Comparison of ENCODE assay signal across 28 cellular contexts in genomic region chr20:58997141-58997770, GRCh38. TPM values are rescaled to one million over a fixed set of nuclear protein-coding genes. Genes with fewer than 3 reads are reported as not detected.
A peak's percentile ranks its signal among the peaks of the same experiment; 100 is the strongest.
DNase-seq lines count a peak whose midpoint lies in the region; ATAC-seq, FAIRE-seq and TF ChIP-seq lines count a peak whose summit lies in the region.
"Had no signal": no experiment of that assay in that cellular context is flagged by ENCODE, and none has a peak within 500 bp of the region (broad histone marks: within the 10 kb centered on the region; RNA-seq: fewer than 3 reads in every experiment).

No MANE protein-coding gene starts in this region.

- H3K27me3 Mint-ChIP-seq in activated naive CD8-positive, alpha-beta T cell treated with anti-CD3 and anti-CD28 coated beads for 36 hours: no peaks in the 10 kb centered on the region
- no peaks in the 10 kb centered on the region for H3K27me3 Mint-ChIP-seq in nephron progenitor cell (ENCODE audit: low read depth, poor library complexity)
- H3K27me3 Mint-ChIP-seq: activated CD8-positive, alpha-beta memory T cell treated with anti-CD3 and anti-CD28 coated beads, Interleukin-2, amount 10 ng/mL, durations not matched to agents 7 days and 5 days; activated naive CD8-positive, alpha-beta T cell treated with anti-CD3 and anti-CD28 coated beads, Interleukin-2, amount 10 ng/mL, durations not matched to agents 7 days and 5 days; activated T-helper 17 cell treated with anti-CD3 and anti-CD28 coated beads, Interleukin-2, amount 50 U/mL, for 72 hours; T-cell had no signal

- peaks cover 27 to 32% of the 10 kb centered on the region in 2 experiments for H3K36me3 ChIP-seq in HepG2 (replicated peaks in 1 of 2; ENCODE audit: control insufficient read depth in 1 of 2, insufficient read depth in 2 of 2, low read length in 2 of 2)
- peaks cover 0 to 82% (median 26%) of the 10 kb centered on the region in 4 donors for H3K36me3 ChIP-seq in right lobe of liver
- H3K36me3 ChIP-seq: ovary had no signal

- TF ChIP-seq EP300 in HepG2 (IDR thresholded peaks at IDR 0.05; ENCODE audit: low read depth in 2 of 2, low read length in 2 of 2) (no peak), HepG2 (CRISPR knock-in tag; IDR thresholded peaks at IDR 0.05; ENCODE audit: borderline replicate concordance) (no peak)

- H3K9me3 ChIP-seq in HepG2 (ENCODE audit: low read length) (no peaks in the 10 kb centered on the region), right lobe of liver (no peaks in the 10 kb centered on the region)
- H3K9me3 ChIP-seq: ovary, upper lobe of left lung had no signal

- in situ Hi-C loops in HepG2 (cut with HindIII; ENCODE audit: extremely low pct_ligation_motif_present, low pct_unique_long_range_greater_than_20kb) (no loop called here), KBM-7 (cut with MboI; ENCODE audit: low pct_unique_long_range_greater_than_20kb, low sequenced_read_pairs) (no loop called here)

- no peak overlapping the region for H3K4me3 ChIP-seq in HepG2 (replicated peaks in 1 of 3; ENCODE audit: insufficient read depth in 1 of 3, low read depth in 2 of 3, low read length in 3 of 3)
- H3K4me3 ChIP-seq in right lobe of liver: no peak overlapping the region
- no peak overlapping the region for H3K4me3 ChIP-seq in coronary artery
- H3K4me3 ChIP-seq: ovary, upper lobe of left lung had no signal

- H3K4me1 Mint-ChIP-seq in activated naive CD8-positive, alpha-beta T cell treated with anti-CD3 and anti-CD28 coated beads for 36 hours: peaks cover 6% of the 10 kb centered on the region
- peaks cover 9% of the 10 kb centered on the region for H3K4me1 Mint-ChIP-seq in nephron progenitor cell
- H3K4me1 Mint-ChIP-seq: activated naive CD8-positive, alpha-beta T cell treated with anti-CD3 and anti-CD28 coated beads, Interleukin-2, amount 10 ng/mL, durations not matched to agents 7 days and 5 days had no signal

- H3K4me1 ChIP-seq in HepG2 (ENCODE audit: insufficient read depth, low read length) (peaks cover 63% of the 10 kb centered on the region), right lobe of liver (peaks cover 0 to 39% (median 15%) of the 10 kb centered on the region in 4 donors)
- H3K4me1 ChIP-seq: upper lobe of left lung had no signal

- FAIRE-seq in HepG2 (lab: Jason Lieb, UNC): no peak
- FAIRE-seq: D721Med, TTC549 had no signal

- no peak for DNase-seq in HepG2 (ENCODE audit: low spot score)
- no peak for DNase-seq in right lobe of liver
- no peak for DNase-seq in activated naive CD8-positive, alpha-beta T cell treated with anti-CD3 and anti-CD28 coated beads for 36 hours
- no peak for DNase-seq in nephron progenitor cell
- DNase-seq in OCI-M1 (lab: John Stamatoyannopoulos, UW): no peak
- no peak for DNase-seq in coronary artery (ENCODE audit: low spot score)
- DNase-seq in KBM-7: no peak
- DNase-seq: ACHN; activated CD4-positive, alpha-beta T cell treated with anti-CD3 and anti-CD28 coated beads for 4 hours; activated CD8-positive, alpha-beta memory T cell treated with anti-CD3 and anti-CD28 coated beads, Interleukin-2, amount 10 ng/mL, durations not matched to agents 7 days and 5 days; activated naive CD8-positive, alpha-beta T cell treated with anti-CD3 and anti-CD28 coated beads, Interleukin-2, amount 10 ng/mL, durations not matched to agents 7 days and 5 days; cortex of kidney; mesendoderm; NCI-H1048; NCI-H187; NCI-H345; ovary; PC-3; SIG-M5; stimulated activated CD4-positive, alpha-beta T cell treated with anti-CD3 and anti-CD28 coated beads, Interleukin-12 subunit alpha, Interleukin-12 subunit beta, amount 100 ng/mL, for 4 hours; T-cell had no signal

- POLR2A ChIA-PET in HepG2 (lab: Yijun Ruan, JAX): interaction anchor here (1.8 to 2.1 kb wide), 2 partner anchors 19 to 35 kb away, joined by 9 to 19 read pairs; partner anchors contain the start of gene ATP5F1E

- CTCF ChIA-PET in HepG2 (lab: Yijun Ruan, JAX; ENCODE audit: low intra/inter-chr PET ratio, low total read pairs): no interaction called here

- no peaks in the 10 kb centered on the region for H3K9me3 Mint-ChIP-seq in activated naive CD8-positive, alpha-beta T cell treated with anti-CD3 and anti-CD28 coated beads for 36 hours
- H3K9me3 Mint-ChIP-seq in nephron progenitor cell: no peaks in the 10 kb centered on the region
- H3K9me3 Mint-ChIP-seq: activated naive CD8-positive, alpha-beta T cell treated with anti-CD3 and anti-CD28 coated beads, Interleukin-2, amount 10 ng/mL, durations not matched to agents 7 days and 5 days; activated T-helper 17 cell treated with anti-CD3 and anti-CD28 coated beads, Interleukin-2, amount 50 U/mL, for 72 hours; T-cell had no signal

- H3K27me3 ChIP-seq in HepG2 (ENCODE audit: control insufficient read depth in 1 of 2, insufficient read depth in 2 of 2, low read length in 2 of 2) (peaks cover 1 to 7% of the 10 kb centered on the region in 2 experiments; a peak in 4 of 5 replicates), right lobe of liver (no peaks in the 10 kb centered on the region)
- H3K27me3 ChIP-seq: ovary, upper lobe of left lung had no signal

- WGBS in HepG2 (ENCODE audit: low lambda C conversion rate): 94% methylated on average over 24 of the region's 24 CpGs
- 93% methylated on average over 22 of the region's 24 CpGs for WGBS in right lobe of liver (ENCODE audit: insufficient coverage, low coverage, low lambda C conversion rate, missing lambda C conversion rate)

- H3K27ac Mint-ChIP-seq in activated naive CD8-positive, alpha-beta T cell treated with anti-CD3 and anti-CD28 coated beads for 36 hours: peak overlapping the region; percentile 25
- peak overlapping the region; percentile 45 for H3K27ac Mint-ChIP-seq in nephron progenitor cell
- H3K27ac Mint-ChIP-seq: activated CD8-positive, alpha-beta memory T cell treated with anti-CD3 and anti-CD28 coated beads, Interleukin-2, amount 10 ng/mL, durations not matched to agents 7 days and 5 days; activated naive CD8-positive, alpha-beta T cell treated with anti-CD3 and anti-CD28 coated beads, Interleukin-2, amount 10 ng/mL, durations not matched to agents 7 days and 5 days; activated T-helper 17 cell treated with anti-CD3 and anti-CD28 coated beads, Interleukin-2, amount 50 U/mL, for 72 hours; T-cell had no signal

- H3K27ac ChIP-seq in HepG2 (ENCODE audit: extremely low read length, insufficient read depth, low read length) (no peak overlapping the region), right lobe of liver (peak overlapping the region in 1 of 3 donors; percentile 87), coronary artery (no peak overlapping the region)
- H3K27ac ChIP-seq: C4-2B, ovary, upper lobe of left lung had no signal

- TF ChIP-seq POLR2A in HepG2 (IDR thresholded peaks at IDR 0.05; ENCODE audit: insufficient read depth in 1 of 2, low read depth in 2 of 2, low read length in 2 of 2) (0 out of 4 replicates have a peak, but pooled peaks of 1 of the 2 experiments have one; percentile 20), right lobe of liver (IDR thresholded peaks at IDR 0.05) (no peak)

- BruUV-seq in HepG2 (replicated peaks; lab: Mats Ljungman, UMichigan): no TSS peak

- TF ChIP-seq CTCF in HepG2 (CRISPR knock-in tag; IDR thresholded peaks at IDR 0.05): no peak
- TF ChIP-seq CTCF in right lobe of liver (IDR thresholded peaks at IDR 0.05): no peak
- no peak for TF ChIP-seq CTCF in nephron progenitor cell (IDR thresholded peaks at IDR 0.05)
- no peak for TF ChIP-seq CTCF in coronary artery (IDR thresholded peaks at IDR 0.05)

- TF ChIP-seq RAD21 in HepG2 (CRISPR knock-in tag; IDR thresholded peaks at IDR 0.05): no peak

- H3K9ac ChIP-seq in HepG2 (ENCODE audit: insufficient read depth, low read depth, low read length): no peak overlapping the region

- ATAC-seq in HepG2 (no peak), right lobe of liver (no peak), HG03135 (IDR thresholded peaks at IDR 0.05; ENCODE audit: unreplicated experiment) (no peak)
- ATAC-seq: activated CD8-positive, alpha-beta memory T cell treated with anti-CD3 and anti-CD28 coated beads, Interleukin-2, amount 10 ng/mL, durations not matched to agents 7 days and 5 days; activated T-helper 17 cell treated with anti-CD3 and anti-CD28 coated beads, Interleukin-2, amount 50 U/mL, for 72 hours; PC-3; right cardiac atrium; T-cell had no signal

- no peaks in the 10 kb centered on the region for H3K79me2 ChIP-seq in HepG2 (ENCODE audit: insufficient read depth, low read length)

- intact Hi-C loops in HepG2 (cut with micrococcal nuclease; ENCODE audit: unreplicated experiment): loop anchor here (5.0 kb wide), 1 partner anchor 35 kb away; the partner anchor contains the start of gene ATP5F1E
- intact Hi-C loops in right lobe of liver (cut with DNase I): no loop called here

- no peak overlapping the region for H2AFZ ChIP-seq in HepG2 (ENCODE audit: low read length)

- H3K36me3 Mint-ChIP-seq in activated naive CD8-positive, alpha-beta T cell treated with anti-CD3 and anti-CD28 coated beads for 36 hours: peaks cover 16% of the 10 kb centered on the region
- peaks cover 52% of the 10 kb centered on the region for H3K36me3 Mint-ChIP-seq in nephron progenitor cell (ENCODE audit: low read depth)

- H3K4me2 ChIP-seq in HepG2 (ENCODE audit: low read depth, low read length): no peak overlapping the region

- no peaks in the 10 kb centered on the region for H4K20me1 ChIP-seq in HepG2 (ENCODE audit: insufficient read depth, low read length)

- H3K4me3 Mint-ChIP-seq in activated naive CD8-positive, alpha-beta T cell treated with anti-CD3 and anti-CD28 coated beads for 36 hours: no peak overlapping the region
- no peak overlapping the region for H3K4me3 Mint-ChIP-seq in nephron progenitor cell
- H3K4me3 Mint-ChIP-seq: activated CD8-positive, alpha-beta memory T cell treated with anti-CD3 and anti-CD28 coated beads, Interleukin-2, amount 10 ng/mL, durations not matched to agents 7 days and 5 days; activated naive CD8-positive, alpha-beta T cell treated with anti-CD3 and anti-CD28 coated beads, Interleukin-2, amount 10 ng/mL, durations not matched to agents 7 days and 5 days; activated T-helper 17 cell treated with anti-CD3 and anti-CD28 coated beads, Interleukin-2, amount 50 U/mL, for 72 hours; T-cell had no signal

RNA-seq across cellular contexts. Expression of gene CTSZ, which starts 9.8 kb away (rescaled TPM):
- total RNA-seq in HepG2 (2016; rRNA removed; fragmentation: Illumina TruSeq; extraction: Trizol): not detected in 2 replicates
- total RNA-seq in HepG2 (2016; cell fraction: cytosol; rRNA removed; fragmentation: Illumina TruSeq; extraction: Trizol; ENCODE audit: low read depth): not detected in 2 replicates
- not detected in 2 replicates for total RNA-seq in HepG2 (2016; cell fraction: insoluble cytoplasmic fraction; rRNA removed; fragmentation: Illumina TruSeq; extraction: Trizol)
- not detected in 2 replicates for total RNA-seq in HepG2 (2016; cell fraction: membrane; rRNA removed; fragmentation: Illumina TruSeq; extraction: Trizol)
- not detected in 2 replicates for total RNA-seq in HepG2 (2016; cell fraction: nucleus; rRNA removed; fragmentation: Illumina TruSeq; extraction: Trizol)
- 0.33 and 0.46 TPM in 2 replicates for polyA plus RNA-seq in HepG2 (2011; rRNA removed)
- polyA plus RNA-seq in HepG2 (2011; cell fraction: cytosol; rRNA removed): 0.28 and 0.36 TPM in 2 replicates
- polyA plus RNA-seq in HepG2 (2011; cell fraction: nucleus; rRNA removed): 0.23 and 0.59 TPM in 2 replicates
- polyA plus RNA-seq in HepG2 (2012): 0.47 and 0.52 TPM in 2 replicates
- polyA plus RNA-seq in HepG2 (2016; cell fraction: cytosol; fragmentation: Illumina TruSeq; extraction: Trizol; ENCODE audit: low read depth): not detected in 2 replicates
- polyA plus RNA-seq in HepG2 (2016; cell fraction: insoluble cytoplasmic fraction; fragmentation: Illumina TruSeq; extraction: Trizol; ENCODE audit: low read depth): not detected in 2 replicates
- not detected in 2 replicates for polyA plus RNA-seq in HepG2 (2016; cell fraction: membrane; fragmentation: Illumina TruSeq; extraction: Trizol; ENCODE audit: low read depth)
- polyA plus RNA-seq in HepG2 (2016; cell fraction: nucleus; fragmentation: Illumina TruSeq; extraction: Trizol; ENCODE audit: insufficient read depth, low read depth): not detected in 2 replicates
- 0.10 and 114 TPM in 2 replicates for polyA minus RNA-seq in HepG2 (2011; rRNA and poly(A)+ RNA removed; ENCODE audit: low replicate concordance)
- polyA minus RNA-seq in HepG2 (2011; cell fraction: cytosol; rRNA and poly(A)+ RNA removed): 0.70 TPM in 1 of 2 replicates, not detected in the other
- 1.0 TPM in 1 of 2 replicates, not detected in the other for polyA minus RNA-seq in HepG2 (2011; cell fraction: nucleus; rRNA and poly(A)+ RNA removed)
- 100 to 1,000 TPM; 198 to 296 (median 222) TPM for total RNA-seq in right lobe of liver
- total RNA-seq in activated naive CD8-positive, alpha-beta T cell treated with anti-CD3 and anti-CD28 coated beads for 36 hours: 10 to 100 TPM; 24.6 to 25.4 TPM

RNA-seq across cellular contexts. Expression of gene NELFCD, which starts 16.2 kb away (rescaled TPM):
- total RNA-seq in HepG2 (2016; rRNA removed; fragmentation: Illumina TruSeq; extraction: Trizol) (159 and 160 TPM in 2 replicates), right lobe of liver (10 to 100 TPM; 31.1 to 41.4 (median 36.5) TPM)
- 40.4 and 47.8 TPM in 2 replicates for total RNA-seq in HepG2 (2016; cell fraction: cytosol; rRNA removed; fragmentation: Illumina TruSeq; extraction: Trizol; ENCODE audit: low read depth)
- 132 and 155 TPM in 2 replicates for total RNA-seq in HepG2 (2016; cell fraction: insoluble cytoplasmic fraction; rRNA removed; fragmentation: Illumina TruSeq; extraction: Trizol)
- 73.6 and 76.0 TPM in 2 replicates for total RNA-seq in HepG2 (2016; cell fraction: membrane; rRNA removed; fragmentation: Illumina TruSeq; extraction: Trizol)
- total RNA-seq in HepG2 (2016; cell fraction: nucleus; rRNA removed; fragmentation: Illumina TruSeq; extraction: Trizol): 124 and 141 TPM in 2 replicates
- 168 and 203 TPM in 2 replicates for polyA plus RNA-seq in HepG2 (2011; rRNA removed)
- polyA plus RNA-seq in HepG2 (2011; cell fraction: cytosol; rRNA removed): 156 and 174 TPM in 2 replicates
- polyA plus RNA-seq in HepG2 (2011; cell fraction: nucleus; rRNA removed): 553 and 648 TPM in 2 replicates
- polyA plus RNA-seq in HepG2 (2012): 143 and 173 TPM in 2 replicates
- 31.7 and 32.2 TPM in 2 replicates for polyA plus RNA-seq in HepG2 (2016; cell fraction: cytosol; fragmentation: Illumina TruSeq; extraction: Trizol; ENCODE audit: low read depth)
- polyA plus RNA-seq in HepG2 (2016; cell fraction: insoluble cytoplasmic fraction; fragmentation: Illumina TruSeq; extraction: Trizol; ENCODE audit: low read depth): 140 and 169 TPM in 2 replicates
- 55.0 and 56.1 TPM in 2 replicates for polyA plus RNA-seq in HepG2 (2016; cell fraction: membrane; fragmentation: Illumina TruSeq; extraction: Trizol; ENCODE audit: low read depth)
- 254 and 278 TPM in 2 replicates for polyA plus RNA-seq in HepG2 (2016; cell fraction: nucleus; fragmentation: Illumina TruSeq; extraction: Trizol; ENCODE audit: insufficient read depth, low read depth)
- 150 and 192 TPM in 2 replicates for polyA minus RNA-seq in HepG2 (2011; rRNA and poly(A)+ RNA removed; ENCODE audit: low replicate concordance)
- 74.9 and 79.5 TPM in 2 replicates for polyA minus RNA-seq in HepG2 (2011; cell fraction: cytosol; rRNA and poly(A)+ RNA removed)
- polyA minus RNA-seq in HepG2 (2011; cell fraction: nucleus; rRNA and poly(A)+ RNA removed): 224 and 244 TPM in 2 replicates
- total RNA-seq in activated naive CD8-positive, alpha-beta T cell treated with anti-CD3 and anti-CD28 coated beads for 36 hours: 10 to 100 TPM; 84.1 to 91.2 TPM

RNA-seq across cellular contexts. Expression of gene TUBB1, which starts 22.0 kb away (rescaled TPM):
- total RNA-seq in HepG2 (2016; rRNA removed; fragmentation: Illumina TruSeq; extraction: Trizol) (0.11 and 0.17 TPM in 2 replicates), right lobe of liver (1 to 10 TPM in 1 of 6 experiments, under 1 TPM in 4, not detected in 1; 0.06 to 1.5 (median 0.31) TPM)
- total RNA-seq in HepG2 (2016; cell fraction: cytosol; rRNA removed; fragmentation: Illumina TruSeq; extraction: Trizol; ENCODE audit: low read depth): not detected in 2 replicates
- 0.17 and 0.25 TPM in 2 replicates for total RNA-seq in HepG2 (2016; cell fraction: insoluble cytoplasmic fraction; rRNA removed; fragmentation: Illumina TruSeq; extraction: Trizol)
- total RNA-seq in HepG2 (2016; cell fraction: membrane; rRNA removed; fragmentation: Illumina TruSeq; extraction: Trizol): 0.07 TPM in 1 of 2 replicates, not detected in the other
- 0.09 and 0.16 TPM in 2 replicates for total RNA-seq in HepG2 (2016; cell fraction: nucleus; rRNA removed; fragmentation: Illumina TruSeq; extraction: Trizol)
- 51.5 and 57.6 TPM in 2 replicates for polyA plus RNA-seq in HepG2 (2011; rRNA removed)
- polyA plus RNA-seq in HepG2 (2011; cell fraction: cytosol; rRNA removed): 32.3 and 32.4 TPM in 2 replicates
- polyA plus RNA-seq in HepG2 (2011; cell fraction: nucleus; rRNA removed): 71.8 and 73.9 TPM in 2 replicates
- 7.2 and 22.3 TPM in 2 replicates for polyA plus RNA-seq in HepG2 (2012)
- 0.03 TPM in 1 of 2 replicates, not detected in the other for polyA plus RNA-seq in HepG2 (2016; cell fraction: cytosol; fragmentation: Illumina TruSeq; extraction: Trizol; ENCODE audit: low read depth)
- polyA plus RNA-seq in HepG2 (2016; cell fraction: insoluble cytoplasmic fraction; fragmentation: Illumina TruSeq; extraction: Trizol; ENCODE audit: low read depth): 0.23 and 0.33 TPM in 2 replicates
- 0.05 and 0.07 TPM in 2 replicates for polyA plus RNA-seq in HepG2 (2016; cell fraction: membrane; fragmentation: Illumina TruSeq; extraction: Trizol; ENCODE audit: low read depth)
- polyA plus RNA-seq in HepG2 (2016; cell fraction: nucleus; fragmentation: Illumina TruSeq; extraction: Trizol; ENCODE audit: insufficient read depth, low read depth): 0.33 and 0.59 TPM in 2 replicates
- 47.0 TPM in 1 of 2 replicates, not detected in the other for polyA minus RNA-seq in HepG2 (2011; rRNA and poly(A)+ RNA removed; ENCODE audit: low replicate concordance)
- 17.2 and 17.4 TPM in 2 replicates for polyA minus RNA-seq in HepG2 (2011; cell fraction: cytosol; rRNA and poly(A)+ RNA removed)
- polyA minus RNA-seq in HepG2 (2011; cell fraction: nucleus; rRNA and poly(A)+ RNA removed): 20.1 and 23.4 TPM in 2 replicates
- total RNA-seq in activated naive CD8-positive, alpha-beta T cell treated with anti-CD3 and anti-CD28 coated beads for 36 hours: not detected
- total RNA-seq: activated CD8-positive, alpha-beta memory T cell treated with anti-CD3 and anti-CD28 coated beads, Interleukin-2, amount 10 ng/mL, durations not matched to agents 7 days and 5 days; activated naive CD8-positive, alpha-beta T cell treated with anti-CD3 and anti-CD28 coated beads, Interleukin-2, amount 10 ng/mL, durations not matched to agents 7 days and 5 days; PC-3 had no signal

RNA-seq across cellular contexts. Expression of gene ATP5F1E, which starts 34.9 kb away (rescaled TPM):
- total RNA-seq in HepG2 (2016; rRNA removed; fragmentation: Illumina TruSeq; extraction: Trizol): 134 and 163 TPM in 2 replicates
- total RNA-seq in HepG2 (2016; cell fraction: cytosol; rRNA removed; fragmentation: Illumina TruSeq; extraction: Trizol; ENCODE audit: low read depth): 136 and 187 TPM in 2 replicates
- 135 and 172 TPM in 2 replicates for total RNA-seq in HepG2 (2016; cell fraction: insoluble cytoplasmic fraction; rRNA removed; fragmentation: Illumina TruSeq; extraction: Trizol)
- total RNA-seq in HepG2 (2016; cell fraction: membrane; rRNA removed; fragmentation: Illumina TruSeq; extraction: Trizol): 188 and 230 TPM in 2 replicates
- total RNA-seq in HepG2 (2016; cell fraction: nucleus; rRNA removed; fragmentation: Illumina TruSeq; extraction: Trizol): 74.5 and 76.2 TPM in 2 replicates
- polyA plus RNA-seq in HepG2 (2011; rRNA removed): 99.9 and 121 TPM in 2 replicates
- 40.4 and 46.7 TPM in 2 replicates for polyA plus RNA-seq in HepG2 (2011; cell fraction: cytosol; rRNA removed)
- polyA plus RNA-seq in HepG2 (2011; cell fraction: nucleus; rRNA removed): 11.8 and 17.3 TPM in 2 replicates
- polyA plus RNA-seq in HepG2 (2012): 85.8 and 145 TPM in 2 replicates
- 146 and 191 TPM in 2 replicates for polyA plus RNA-seq in HepG2 (2016; cell fraction: cytosol; fragmentation: Illumina TruSeq; extraction: Trizol; ENCODE audit: low read depth)
- 167 and 175 TPM in 2 replicates for polyA plus RNA-seq in HepG2 (2016; cell fraction: insoluble cytoplasmic fraction; fragmentation: Illumina TruSeq; extraction: Trizol; ENCODE audit: low read depth)
- 151 and 201 TPM in 2 replicates for polyA plus RNA-seq in HepG2 (2016; cell fraction: membrane; fragmentation: Illumina TruSeq; extraction: Trizol; ENCODE audit: low read depth)
- polyA plus RNA-seq in HepG2 (2016; cell fraction: nucleus; fragmentation: Illumina TruSeq; extraction: Trizol; ENCODE audit: insufficient read depth, low read depth): 88.7 and 95.7 TPM in 2 replicates
- polyA minus RNA-seq in HepG2 (2011; rRNA and poly(A)+ RNA removed; ENCODE audit: low replicate concordance): 19.0 and 25.4 TPM in 2 replicates
- 21.2 and 23.6 TPM in 2 replicates for polyA minus RNA-seq in HepG2 (2011; cell fraction: cytosol; rRNA and poly(A)+ RNA removed)
- polyA minus RNA-seq in HepG2 (2011; cell fraction: nucleus; rRNA and poly(A)+ RNA removed): 61.4 and 62.2 TPM in 2 replicates
- 10 to 100 TPM; 15.8 to 34.6 (median 30.5) TPM for total RNA-seq in right lobe of liver
- total RNA-seq in activated naive CD8-positive, alpha-beta T cell treated with anti-CD3 and anti-CD28 coated beads for 36 hours: 10 to 100 TPM; 83.0 to 84.4 TPM

RNA-seq across cellular contexts. Expression of gene PRELID3B, which starts 45.3 kb away (rescaled TPM):
- total RNA-seq in HepG2 (2016; rRNA removed; fragmentation: Illumina TruSeq; extraction: Trizol): 42.6 and 59.8 TPM in 2 replicates
- total RNA-seq in HepG2 (2016; cell fraction: cytosol; rRNA removed; fragmentation: Illumina TruSeq; extraction: Trizol; ENCODE audit: low read depth): 19.8 and 23.7 TPM in 2 replicates
- 40.7 and 62.3 TPM in 2 replicates for total RNA-seq in HepG2 (2016; cell fraction: insoluble cytoplasmic fraction; rRNA removed; fragmentation: Illumina TruSeq; extraction: Trizol)
- total RNA-seq in HepG2 (2016; cell fraction: membrane; rRNA removed; fragmentation: Illumina TruSeq; extraction: Trizol): 47.0 and 50.1 TPM in 2 replicates
- total RNA-seq in HepG2 (2016; cell fraction: nucleus; rRNA removed; fragmentation: Illumina TruSeq; extraction: Trizol): 15.4 and 21.0 TPM in 2 replicates
- 19.5 and 23.3 TPM in 2 replicates for polyA plus RNA-seq in HepG2 (2011; rRNA removed)
- 7.1 and 11.2 TPM in 2 replicates for polyA plus RNA-seq in HepG2 (2011; cell fraction: cytosol; rRNA removed)
- polyA plus RNA-seq in HepG2 (2011; cell fraction: nucleus; rRNA removed): 6.0 and 7.6 TPM in 2 replicates
- 17.6 and 21.3 TPM in 2 replicates for polyA plus RNA-seq in HepG2 (2012)
- polyA plus RNA-seq in HepG2 (2016; cell fraction: cytosol; fragmentation: Illumina TruSeq; extraction: Trizol; ENCODE audit: low read depth): 16.2 and 20.1 TPM in 2 replicates
- polyA plus RNA-seq in HepG2 (2016; cell fraction: insoluble cytoplasmic fraction; fragmentation: Illumina TruSeq; extraction: Trizol; ENCODE audit: low read depth): 46.4 and 46.8 TPM in 2 replicates
- 29.0 and 30.9 TPM in 2 replicates for polyA plus RNA-seq in HepG2 (2016; cell fraction: membrane; fragmentation: Illumina TruSeq; extraction: Trizol; ENCODE audit: low read depth)
- 22.7 and 25.0 TPM in 2 replicates for polyA plus RNA-seq in HepG2 (2016; cell fraction: nucleus; fragmentation: Illumina TruSeq; extraction: Trizol; ENCODE audit: insufficient read depth, low read depth)
- 35.2 and 278 TPM in 2 replicates for polyA minus RNA-seq in HepG2 (2011; rRNA and poly(A)+ RNA removed; ENCODE audit: low replicate concordance)
- 23.0 and 32.6 TPM in 2 replicates for polyA minus RNA-seq in HepG2 (2011; cell fraction: cytosol; rRNA and poly(A)+ RNA removed)
- 9.5 and 14.8 TPM in 2 replicates for polyA minus RNA-seq in HepG2 (2011; cell fraction: nucleus; rRNA and poly(A)+ RNA removed)
- 10 to 100 TPM; 16.3 to 37.5 (median 23.3) TPM for total RNA-seq in right lobe of liver
- total RNA-seq in activated naive CD8-positive, alpha-beta T cell treated with anti-CD3 and anti-CD28 coated beads for 36 hours: 100 to 1,000 TPM; 131 to 143 TPM

Comparison
In these comparisons a context has a peak if more than half of its experiments do, and no peak if none do; other contexts are left out.
1. RNA of gene CTSZ, which starts 9.8 kb away (total RNA-seq): 198 to 296 TPM in right lobe of liver and 24.6 to 25.4 TPM in activated naive CD8-positive, alpha-beta T cell treated with anti-CD3 and anti-CD28 coated beads for 36 hours; not detected in HepG2; every median in the first group is over 10 times any median in the second.